2 cellular contexts compared by ENCODE assay signal in the genomic region with DNA sequence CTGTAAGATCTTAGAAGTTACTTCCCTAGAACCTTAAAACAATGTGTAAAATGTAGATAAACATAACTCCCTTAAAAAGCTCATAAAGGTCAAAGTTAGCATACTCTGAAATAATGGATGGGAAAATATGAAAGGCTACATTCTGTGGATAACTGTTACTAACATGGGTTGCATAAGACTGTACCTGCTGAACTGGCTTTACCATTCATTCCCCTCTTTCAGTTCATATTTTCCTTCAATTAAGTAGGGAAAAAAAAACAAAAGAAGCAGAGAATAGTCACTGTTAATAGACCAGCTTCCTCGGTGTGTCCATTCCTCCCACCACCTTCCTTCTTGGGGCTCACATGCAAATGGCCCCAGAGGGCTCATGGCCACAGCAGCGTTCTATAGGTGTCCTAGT.
TF ChIP-seq lines count a peak whose summit lies in the region.

No MANE protein-coding gene starts in this region.

TF ChIP-seq in HepG2, 621 proteins besides CTCF, POLR2A, EP300 and RAD21:
- TF ChIP-seq, protein P1, sequence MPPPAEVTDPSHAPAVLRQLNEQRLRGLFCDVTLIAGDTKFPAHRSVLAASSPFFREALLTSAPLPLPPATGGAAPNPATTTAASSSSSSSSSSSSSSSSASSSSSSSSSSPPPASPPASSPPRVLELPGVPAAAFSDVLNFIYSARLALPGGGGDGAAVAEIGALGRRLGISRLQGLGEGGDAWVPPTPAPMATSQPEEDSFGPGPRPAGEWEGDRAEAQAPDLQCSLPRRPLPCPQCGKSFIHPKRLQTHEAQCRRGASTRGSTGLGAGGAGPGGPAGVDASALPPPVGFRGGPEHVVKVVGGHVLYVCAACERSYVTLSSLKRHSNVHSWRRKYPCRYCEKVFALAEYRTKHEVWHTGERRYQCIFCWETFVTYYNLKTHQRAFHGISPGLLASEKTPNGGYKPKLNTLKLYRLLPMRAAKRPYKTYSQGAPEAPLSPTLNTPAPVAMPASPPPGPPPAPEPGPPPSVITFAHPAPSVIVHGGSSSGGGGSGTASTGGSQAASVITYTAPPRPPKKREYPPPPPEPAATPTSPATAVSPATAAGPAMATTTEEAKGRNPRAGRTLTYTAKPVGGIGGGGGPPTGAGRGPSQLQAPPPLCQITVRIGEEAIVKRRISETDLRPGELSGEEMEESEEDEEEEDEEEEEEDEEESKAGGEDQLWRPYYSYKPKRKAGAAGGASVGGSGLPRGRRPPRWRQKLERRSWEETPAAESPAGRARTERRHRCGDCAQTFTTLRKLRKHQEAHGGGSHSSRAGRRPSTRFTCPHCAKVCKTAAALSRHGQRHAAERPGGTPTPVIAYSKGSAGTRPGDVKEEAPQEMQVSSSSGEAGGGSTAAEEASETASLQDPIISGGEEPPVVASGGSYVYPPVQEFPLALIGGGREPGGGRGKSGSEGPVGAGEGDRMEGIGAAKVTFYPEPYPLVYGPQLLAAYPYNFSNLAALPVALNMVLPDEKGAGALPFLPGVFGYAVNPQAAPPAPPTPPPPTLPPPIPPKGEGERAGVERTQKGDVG (CRISPR knock-in tag; IDR thresholded peaks at IDR 0.05; ENCODE audit: borderline replicate concordance): no peak
- TF ChIP-seq ZNF235 (CRISPR knock-in tag; IDR thresholded peaks at IDR 0.05; ENCODE audit: borderline replicate concordance): no peak
- TF ChIP-seq ZNF326 (CRISPR knock-in tag; IDR thresholded peaks at IDR 0.05; ENCODE audit: borderline replicate concordance): no peak

TF ChIP-seq in WTC11, 78 proteins besides CTCF, POLR2A, EP300 and RAD21:
- TF ChIP-seq, protein P2, sequence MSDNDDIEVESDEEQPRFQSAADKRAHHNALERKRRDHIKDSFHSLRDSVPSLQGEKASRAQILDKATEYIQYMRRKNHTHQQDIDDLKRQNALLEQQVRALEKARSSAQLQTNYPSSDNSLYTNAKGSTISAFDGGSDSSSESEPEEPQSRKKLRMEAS (CRISPR knock-in tag; IDR thresholded peaks at IDR 0.05): no peak
- no peak for TF ChIP-seq KAT7 (CRISPR knock-in tag; IDR thresholded peaks at IDR 0.05; ENCODE audit: borderline replicate concordance)
- no peak for TF ChIP-seq ETV6 (CRISPR knock-in tag; IDR thresholded peaks at IDR 0.05)
- TF ChIP-seq ELF4 (CRISPR knock-in tag; IDR thresholded peaks at IDR 0.05; ENCODE audit: low read depth): no peak
- no peak for TF ChIP-seq TEAD4 (CRISPR knock-in tag; IDR thresholded peaks at IDR 0.05)
TF ChIP-seq in WTC11: peak in this region for 0.
